16 cellular contexts compared by ENCODE assay signal in genomic region chr5:36384845-36385244, GRCh38.
DNase-seq lines count a peak whose midpoint lies in the region; ATAC-seq, FAIRE-seq and TF ChIP-seq lines count a peak whose summit lies in the region.
"Had no signal": no experiment of that assay in that cellular context is flagged by ENCODE, and none has a peak within 500 bp of the region (broad histone marks: within the 10 kb centered on the region; RNA-seq: fewer than 3 reads in every experiment).

No MANE protein-coding gene starts in this region.

- H3K27me3 ChIP-seq in HepG2 (ENCODE audit: control insufficient read depth in 1 of 2, insufficient read depth in 2 of 2, low read length in 2 of 2), result no peaks in the 10 kb centered on the region

- no peak overlapping the region for H3K4me2 ChIP-seq in HepG2 (ENCODE audit: low read depth, low read length)

- no peak overlapping the region for H3K27ac ChIP-seq in HepG2 (ENCODE audit: extremely low read length, insufficient read depth, low read length)

- no peak overlapping the region for H2AFZ ChIP-seq in HepG2 (ENCODE audit: low read length)

- H3K9me3 ChIP-seq in HepG2 (ENCODE audit: low read length), result no peaks in the 10 kb centered on the region

- no peak for TF ChIP-seq POLR2A in GM12891 (IDR thresholded peaks at IDR 0.05; ENCODE audit: low read depth, low read length)
- TF ChIP-seq POLR2A in HepG2 (IDR thresholded peaks at IDR 0.05; ENCODE audit: insufficient read depth in 1 of 2, low read depth in 2 of 2, low read length in 2 of 2), result no peak

- in situ Hi-C loops in HepG2 (cut with HindIII; ENCODE audit: extremely low pct_ligation_motif_present, low pct_unique_long_range_greater_than_20kb), result no loop called here

- POLR2A ChIA-PET in HepG2 (lab: Yijun Ruan, JAX), result no interaction called here
- POLR2A ChIA-PET in HEK293T (lab: Yijun Ruan, JAX), result no interaction called here

- no peaks in the 10 kb centered on the region for H3K9me3 Mint-ChIP-seq in activated T-cell treated with anti-CD3 and anti-CD28 coated beads, Interleukin-2, amount 50 U/mL, for 4 hours
- H3K9me3 Mint-ChIP-seq: CD8-positive, alpha-beta memory T cell; H9; IgD-negative memory B cell had no signal

- DNase-seq in GM12891 (ENCODE audit: insufficient read length, low spot score), result no peak
- DNase-seq in UCSD-AML1 (lab: John Stamatoyannopoulos, UW; ENCODE audit: unreplicated experiment), result peak; percentile 38
- DNase-seq in HepG2 (ENCODE audit: low spot score), result no peak
- no peak for DNase-seq in HEK293T (ENCODE audit: extremely low spot score)
- no peak for DNase-seq in frontal cortex (ENCODE audit: low spot score in 2 of 2)
- DNase-seq in activated T-cell treated with anti-CD3 and anti-CD28 coated beads, Interleukin-2, amount 50 U/mL, for 4 hours, result no peak
- DNase-seq: CD8-positive, alpha-beta memory T cell; DMS53; GOT3; H9 had no signal

- TF ChIP-seq CTCF in HepG2 (CRISPR knock-in tag; IDR thresholded peaks at IDR 0.05), result no peak

- CTCF ChIA-PET in HepG2 (lab: Yijun Ruan, JAX; ENCODE audit: low intra/inter-chr PET ratio, low total read pairs), result no interaction called here
- CTCF ChIA-PET in HEK293T (lab: Yijun Ruan, JAX), result interaction anchor here (0.6 kb wide), 1 partner anchor 324 kb away, joined by 3 read pairs; no protein-coding TSS in a partner anchor

- H3K4me1 ChIP-seq in HepG2 (ENCODE audit: insufficient read depth, low read length), result peaks cover 15% of the 10 kb centered on the region

- no peaks in the 10 kb centered on the region for H3K4me1 Mint-ChIP-seq in activated T-cell treated with anti-CD3 and anti-CD28 coated beads, Interleukin-2, amount 50 U/mL, for 4 hours (ENCODE audit: low read depth)
- H3K4me1 Mint-ChIP-seq: CD8-positive, alpha-beta memory T cell; IgD-negative memory B cell had no signal

- ATAC-seq in HepG2 (no peak; the same call in 2 of the 3 replicates), GM21423 (IDR thresholded peaks at IDR 0.05; ENCODE audit: unreplicated experiment) (no peak)
- ATAC-seq in activated T-cell treated with anti-CD3 and anti-CD28 coated beads, Interleukin-2, amount 50 U/mL, for 4 hours, result no peak

- H4K20me1 ChIP-seq in HepG2 (ENCODE audit: insufficient read depth, low read length), result no peaks in the 10 kb centered on the region

- no peak for TF ChIP-seq EP300 in HepG2 (IDR thresholded peaks at IDR 0.05; ENCODE audit: low read depth in 2 of 2, low read length in 2 of 2)
- no peak for TF ChIP-seq EP300 in HepG2 (CRISPR knock-in tag; IDR thresholded peaks at IDR 0.05; ENCODE audit: borderline replicate concordance)

- FAIRE-seq in GM12891 (lab: Jason Lieb, UNC) (no peak), HepG2 (lab: Jason Lieb, UNC) (no peak), frontal cortex (lab: Jason Lieb, UNC) (no peak)
- FAIRE-seq: A204.1, GM18507 had no signal

- no TSS peak for BruUV-seq in HepG2 (replicated peaks; lab: Mats Ljungman, UMichigan)

- intact Hi-C loops in HepG2 (cut with micrococcal nuclease; ENCODE audit: unreplicated experiment), result no loop called here

- peaks cover 9% of the 10 kb centered on the region for H3K27me3 Mint-ChIP-seq in activated T-cell treated with anti-CD3 and anti-CD28 coated beads, Interleukin-2, amount 50 U/mL, for 4 hours (ENCODE audit: low read depth)

- H3K36me3 ChIP-seq in HepG2 (replicated peaks in 1 of 2; ENCODE audit: control insufficient read depth in 1 of 2, insufficient read depth in 2 of 2, low read length in 2 of 2), result no peaks in the 10 kb centered on the region

- no peaks in the 10 kb centered on the region for H3K36me3 Mint-ChIP-seq in activated T-cell treated with anti-CD3 and anti-CD28 coated beads, Interleukin-2, amount 50 U/mL, for 4 hours (ENCODE audit: insufficient read depth)
- H3K36me3 Mint-ChIP-seq: CD14-positive monocyte; CD8-positive, alpha-beta memory T cell had no signal

- no peak overlapping the region for H3K4me3 Mint-ChIP-seq in activated T-cell treated with anti-CD3 and anti-CD28 coated beads, Interleukin-2, amount 50 U/mL, for 4 hours
- H3K4me3 Mint-ChIP-seq: B cell; CD14-positive monocyte; CD8-positive, alpha-beta memory T cell; H9; IgD-negative memory B cell had no signal

- 3% methylated on average over 3 of the region's 3 CpGs for WGBS in HepG2 (ENCODE audit: low lambda C conversion rate)

- H3K9ac ChIP-seq in HepG2 (ENCODE audit: insufficient read depth, low read depth, low read length), result no peak overlapping the region

- TF ChIP-seq RAD21 in HepG2 (CRISPR knock-in tag; IDR thresholded peaks at IDR 0.05), result no peak

- H3K4me3 ChIP-seq in HepG2 (replicated peaks in 1 of 3; ENCODE audit: insufficient read depth in 1 of 3, low read depth in 2 of 3, low read length in 3 of 3), result no peak overlapping the region

- H3K79me2 ChIP-seq in HepG2 (ENCODE audit: insufficient read depth, low read length), result no peaks in the 10 kb centered on the region

TF ChIP-seq in GM12891, 5 proteins besides CTCF, POLR2A, EP300 and RAD21:
- TF ChIP-seq TAF1 (IDR thresholded peaks at IDR 0.05; ENCODE audit: low read depth, low read length) (no peak), PAX5 (IDR thresholded peaks at IDR 0.05; ENCODE audit: insufficient read depth, low read length, severe bottlenecking) (no peak), SPI1 (IDR thresholded peaks at IDR 0.05; ENCODE audit: low read depth, low read length) (0 out of 2 replicates have a peak, but pooled peaks have one; percentile 15)

TF ChIP-seq in HepG2, 621 proteins besides CTCF, POLR2A, EP300 and RAD21 (continues in another document):
- TF ChIP-seq FOXP1 (IDR thresholded peaks at IDR 0.05), result no peak
- peak; percentile 37; the same call in 1 of the 2 replicates for TF ChIP-seq FOXP1 (CRISPR knock-in tag; IDR thresholded peaks at IDR 0.05)
- no peak for TF ChIP-seq ELF4 (CRISPR knock-in tag; IDR thresholded peaks at IDR 0.05; ENCODE audit: borderline replicate concordance)
- TF ChIP-seq FOXA1 (IDR thresholded peaks at IDR 0.05), result no peak
- TF ChIP-seq FOXA1 (CRISPR knock-in tag; IDR thresholded peaks at IDR 0.05), result no peak
- no peak for TF ChIP-seq TBL1XR1 (IDR thresholded peaks at IDR 0.05; ENCODE audit: borderline replicate concordance, low read length, partially characterized antibody)
- TF ChIP-seq ZNF556 (CRISPR knock-in tag; IDR thresholded peaks at IDR 0.05; ENCODE audit: borderline replicate concordance), result no peak
- no peak for TF ChIP-seq ZNF841 (CRISPR knock-in tag; IDR thresholded peaks at IDR 0.05; ENCODE audit: borderline replicate concordance)
- TF ChIP-seq MEIS2 (CRISPR knock-in tag; IDR thresholded peaks at IDR 0.05), result no peak
- TF ChIP-seq ISX (CRISPR knock-in tag; conservative IDR thresholded peaks at IDR 0.05), result no peak
- no peak for TF ChIP-seq ZNF510 (CRISPR knock-in tag; IDR thresholded peaks at IDR 0.05; ENCODE audit: low read depth)
- no peak for TF ChIP-seq ZNF691 (CRISPR knock-in tag; IDR thresholded peaks at IDR 0.05; ENCODE audit: borderline replicate concordance, low read depth)

TF ChIP-seq in HEK293T, 16 proteins besides CTCF, POLR2A, EP300 and RAD21:
- no peak for TF ChIP-seq ELF4 (IDR thresholded peaks at IDR 0.05)
- TF ChIP-seq NFRKB (IDR thresholded peaks at IDR 0.05), result no peak
- TF ChIP-seq CTBP1 (IDR thresholded peaks at IDR 0.05; ENCODE audit: borderline replicate concordance), result no peak
- no peak for TF ChIP-seq FOXK2 (IDR thresholded peaks at IDR 0.05)
- TF ChIP-seq BHLHE40 (IDR thresholded peaks at IDR 0.05; ENCODE audit: borderline replicate concordance), result no peak
- no peak for TF ChIP-seq PKNOX1 (IDR thresholded peaks at IDR 0.05)
- TF ChIP-seq FOXA1 (IDR thresholded peaks at IDR 0.05), result no peak
- no peak for TF ChIP-seq TARDBP (IDR thresholded peaks at IDR 0.05)
